Comparison of ENCODE assay signal across 16 cellular contexts in the genomic region with DNA sequence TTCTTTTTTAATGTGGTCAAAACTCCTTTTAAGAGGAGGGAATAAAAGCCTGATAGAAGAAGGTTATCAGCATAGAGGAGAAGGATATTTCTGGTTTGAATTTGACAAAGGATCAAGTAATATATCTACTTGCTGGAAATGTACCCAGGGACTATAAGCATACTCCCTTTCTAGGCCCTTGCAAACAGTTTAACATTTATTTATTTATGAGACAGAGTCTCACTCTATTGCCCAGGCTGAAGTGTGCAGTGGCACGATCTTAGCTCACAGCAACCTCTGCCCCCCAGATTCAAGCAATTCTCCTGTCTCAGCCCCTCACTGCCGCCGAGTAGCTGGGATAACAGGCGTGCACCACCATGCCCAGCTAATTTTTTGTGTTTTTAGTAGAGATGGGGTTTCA.
DNase-seq lines count a peak whose midpoint lies in the region; ATAC-seq, FAIRE-seq and TF ChIP-seq lines count a peak whose summit lies in the region.
"Had no signal": no experiment of that assay in that cellular context is flagged by ENCODE, and none has a peak within 500 bp of the region (broad histone marks: within the 10 kb centered on the region; RNA-seq: fewer than 3 reads in every experiment).

No MANE protein-coding gene starts in this region.

- no peaks in the 10 kb centered on the region for H3K9me2 ChIP-seq in hepatocyte (replicated peaks; ENCODE audit: insufficient read depth)

- POLR2A ChIA-PET in HepG2 (lab: Yijun Ruan, JAX) = interaction anchor here (0.8 to 2.1 kb wide), 6 partner anchors 11 to 230 kb away, joined by 3 to 7 read pairs (median 4); partner anchors contain the start of genes ARF4, DENND6A and SLMAP

- no peak for TF ChIP-seq CTCF in HepG2 (CRISPR knock-in tag; IDR thresholded peaks at IDR 0.05)
- TF ChIP-seq CTCF in right lobe of liver (IDR thresholded peaks at IDR 0.05) = no peak
- no peak for TF ChIP-seq CTCF in hepatocyte (IDR thresholded peaks at IDR 0.05; ENCODE audit: poor library complexity)
- no peak for TF ChIP-seq CTCF in nephron (IDR thresholded peaks at IDR 0.05; ENCODE audit: unreplicated experiment in 3 of 3)
- TF ChIP-seq CTCF in uterus (IDR thresholded peaks at IDR 0.05) = no peak
- no peak for TF ChIP-seq CTCF in esophagus muscularis mucosa (IDR thresholded peaks at IDR 0.05)

- H3K4me3 ChIP-seq in HepG2 (replicated peaks in 1 of 3; ENCODE audit: insufficient read depth in 1 of 3, low read depth in 2 of 3, low read length in 3 of 3) (peak overlapping the region in 1 of 3 experiments; percentile 4; a peak in 1 of 6 replicates), right lobe of liver (no peak overlapping the region), hepatocyte (no peak overlapping the region), uterus (no peak overlapping the region), esophagus muscularis mucosa (no peak overlapping the region)
- H3K4me3 ChIP-seq: BLaER1 treated with 17β-estradiol and CSF1 and Interleukin-3, amounts not matched to agents 10 nM and 100 nM; GM23248 had no signal

- H3K4me1 ChIP-seq in HepG2 (ENCODE audit: insufficient read depth, low read length) = peaks cover 44% of the 10 kb centered on the region
- H3K4me1 ChIP-seq in right lobe of liver = peaks cover 0 to 16% (median 8%) of the 10 kb centered on the region in 4 donors
- peaks cover 9% of the 10 kb centered on the region for H3K4me1 ChIP-seq in hepatocyte (ENCODE audit: insufficient read depth)
- peaks cover 0 to 5% of the 10 kb centered on the region in 2 donors for H3K4me1 ChIP-seq in uterus
- H3K4me1 ChIP-seq in esophagus muscularis mucosa = peaks cover 9 to 52% (median 25%) of the 10 kb centered on the region in 4 donors

- TF ChIP-seq RAD21 in HepG2 (CRISPR knock-in tag; IDR thresholded peaks at IDR 0.05) = no peak

- H3K4me2 ChIP-seq in HepG2 (ENCODE audit: low read depth, low read length) = peak overlapping the region; percentile 38
- H3K4me2 ChIP-seq in hepatocyte = peak overlapping the region; percentile 17

- ATAC-seq in HepG2 (peak; percentile 62), right lobe of liver (no peak), HG02852 (IDR thresholded peaks at IDR 0.05; ENCODE audit: unreplicated experiment) (no peak)

- FAIRE-seq in HepG2 (lab: Jason Lieb, UNC) = no peak
- FAIRE-seq: GM18507 had no signal

- H3K9ac ChIP-seq in HepG2 (ENCODE audit: insufficient read depth, low read depth, low read length) = no peak overlapping the region
- H3K9ac ChIP-seq: BLaER1 treated with 17β-estradiol and CSF1 and Interleukin-3, amounts not matched to agents 10 nM and 100 nM; GM23248 had no signal

- TF ChIP-seq EP300 in HepG2 (IDR thresholded peaks at IDR 0.05; ENCODE audit: low read depth in 2 of 2, low read length in 2 of 2) (no peak), HepG2 (CRISPR knock-in tag; IDR thresholded peaks at IDR 0.05; ENCODE audit: borderline replicate concordance) (no peak), esophagus muscularis mucosa (IDR thresholded peaks at IDR 0.05) (no peak)

- H3K79me2 ChIP-seq in HepG2 (ENCODE audit: insufficient read depth, low read length) (peaks cover 60% of the 10 kb centered on the region), hepatocyte (peaks cover 58% of the 10 kb centered on the region)

- no peak for DNase-seq in HepG2 (ENCODE audit: low spot score)
- no peak for DNase-seq in right lobe of liver
- DNase-seq in hepatocyte (ENCODE audit: low spot score) = no peak
- no peak for DNase-seq in uterus
- no peak for DNase-seq in esophagus muscularis mucosa (ENCODE audit: extremely low spot score)
- no peak for DNase-seq in NCI-H1417 (lab: John Stamatoyannopoulos, UW)
- DNase-seq: AML-193; Calu3; CD4-positive, CD25-positive, alpha-beta regulatory T cell; DMS 273 treated with DMSO at 0.1 percent for 48 hours; GM23248 had no signal

- intact Hi-C loops in HepG2 (cut with micrococcal nuclease; ENCODE audit: unreplicated experiment) (loop anchor here (2.0 to 10.0 kb wide), 2 partner anchors 71 to 233 kb away; partner anchors contain the start of genes ARF4 and SLMAP), right lobe of liver (cut with DNase I) (no loop called here), uterus (cut with DNase I; ENCODE audit: low total_unique reads) (no loop called here), esophagus muscularis mucosa (cut with DNase I) (no loop called here)

- BruUV-seq in HepG2 (replicated peaks; lab: Mats Ljungman, UMichigan) = no TSS peak

- H4K20me1 ChIP-seq in HepG2 (ENCODE audit: insufficient read depth, low read length) (no peaks in the 10 kb centered on the region; the same call in 1 of the 2 replicates), hepatocyte (ENCODE audit: insufficient read depth, poor library complexity, severe bottlenecking) (peaks cover 15% of the 10 kb centered on the region)

- no peaks in the 10 kb centered on the region for H3K27me3 Mint-ChIP-seq in nephron (ENCODE audit: low read depth)
- H3K27me3 Mint-ChIP-seq: CD4-positive, CD25-positive, alpha-beta regulatory T cell had no signal

- H3K36me3 Mint-ChIP-seq in nephron (ENCODE audit: low read depth) = peaks cover 15% of the 10 kb centered on the region

- H3K36me3 ChIP-seq in HepG2 (replicated peaks in 1 of 2; ENCODE audit: control insufficient read depth in 1 of 2, insufficient read depth in 2 of 2, low read length in 2 of 2) = peaks cover 2 to 3% of the 10 kb centered on the region in 2 experiments; a peak in 3 of 5 replicates
- peaks cover 0 to 3% (median 0%) of the 10 kb centered on the region in 4 donors for H3K36me3 ChIP-seq in right lobe of liver
- H3K36me3 ChIP-seq in hepatocyte (replicated peaks; ENCODE audit: insufficient read depth, low read depth) = no peaks in the 10 kb centered on the region
- no peaks in the 10 kb centered on the region for H3K36me3 ChIP-seq in uterus
- H3K36me3 ChIP-seq in esophagus muscularis mucosa = peaks cover 0 to 13% (median 2%) of the 10 kb centered on the region in 4 donors

- no peak overlapping the region for H3K4me3 Mint-ChIP-seq in nephron
- H3K4me3 Mint-ChIP-seq: CD4-positive, CD25-positive, alpha-beta regulatory T cell had no signal

- peaks cover 25% of the 10 kb centered on the region for H3K4me1 Mint-ChIP-seq in nephron

- peak overlapping the region in 2 of 3 experiments; percentile 21 to 50 for H3K27ac Mint-ChIP-seq in nephron

- in situ Hi-C loops in HepG2 (cut with HindIII; ENCODE audit: extremely low pct_ligation_motif_present, low pct_unique_long_range_greater_than_20kb) = no loop called here

- H2AFZ ChIP-seq in HepG2 (ENCODE audit: low read length) = no peak overlapping the region
- no peak overlapping the region for H2AFZ ChIP-seq in hepatocyte
- H2AFZ ChIP-seq: GM23248 had no signal

- 49% methylated on average over 4 of the region's 4 CpGs for WGBS in HepG2 (ENCODE audit: low lambda C conversion rate)
- 75% methylated on average over 4 of the region's 4 CpGs for WGBS in right lobe of liver (ENCODE audit: insufficient coverage, low coverage, low lambda C conversion rate, missing lambda C conversion rate)
- WGBS in hepatocyte (ENCODE audit: low lambda C conversion rate, missing lambda C conversion rate) = 82% methylated on average over 4 of the region's 4 CpGs
- WGBS in esophagus muscularis mucosa = 70% methylated on average over 4 of the region's 4 CpGs

- CTCF ChIA-PET in HepG2 (lab: Yijun Ruan, JAX; ENCODE audit: low intra/inter-chr PET ratio, low total read pairs) = interaction anchor here (0.7 kb wide), 1 partner anchor 87 kb away, joined by 3 read pairs; no protein-coding TSS in a partner anchor

- H3K9me3 ChIP-seq in HepG2 (ENCODE audit: low read length) (no peaks in the 10 kb centered on the region), right lobe of liver (no peaks in the 10 kb centered on the region), hepatocyte (ENCODE audit: low read depth) (no peaks in the 10 kb centered on the region), uterus (no peaks in the 10 kb centered on the region), esophagus muscularis mucosa (no peaks in the 10 kb centered on the region)
- H3K9me3 ChIP-seq: BLaER1 treated with 17β-estradiol and CSF1 and Interleukin-3, amounts not matched to agents 10 nM and 100 nM had no signal

- TF ChIP-seq POLR2A in HepG2 (IDR thresholded peaks at IDR 0.05; ENCODE audit: insufficient read depth in 1 of 2, low read depth in 2 of 2, low read length in 2 of 2) = no peak
- no peak for TF ChIP-seq POLR2A in right lobe of liver (IDR thresholded peaks at IDR 0.05)
- no peak for TF ChIP-seq POLR2A in uterus (IDR thresholded peaks at IDR 0.05)
- no peak for TF ChIP-seq POLR2A in esophagus muscularis mucosa (IDR thresholded peaks at IDR 0.05; ENCODE audit: low read depth)

- H3K27ac ChIP-seq in HepG2 (ENCODE audit: extremely low read length, insufficient read depth, low read length) (peak overlapping the region; percentile 78), right lobe of liver (no peak overlapping the region), hepatocyte (peak overlapping the region; percentile 17), uterus (peak overlapping the region; percentile 3 to 65), esophagus muscularis mucosa (replicated peaks in 1 of 4) (no peak overlapping the region)
- H3K27ac ChIP-seq: 22Rv1; BLaER1 treated with 17β-estradiol and CSF1 and Interleukin-3, amounts not matched to agents 10 nM and 100 nM; GM23248 had no signal

- H3K27me3 ChIP-seq in HepG2 (ENCODE audit: control insufficient read depth in 1 of 2, insufficient read depth in 2 of 2, low read length in 2 of 2) = no peaks in the 10 kb centered on the region
- no peaks in the 10 kb centered on the region for H3K27me3 ChIP-seq in right lobe of liver
- no peaks in the 10 kb centered on the region for H3K27me3 ChIP-seq in hepatocyte
- no peaks in the 10 kb centered on the region for H3K27me3 ChIP-seq in uterus
- no peaks in the 10 kb centered on the region for H3K27me3 ChIP-seq in esophagus muscularis mucosa
- H3K27me3 ChIP-seq: BLaER1 treated with 17β-estradiol and CSF1 and Interleukin-3, amounts not matched to agents 10 nM and 100 nM had no signal

- no peaks in the 10 kb centered on the region for H3K9me3 Mint-ChIP-seq in nephron
- H3K9me3 Mint-ChIP-seq: CD4-positive, CD25-positive, alpha-beta regulatory T cell had no signal

TF ChIP-seq in HepG2, 621 proteins besides CTCF, POLR2A, EP300 and RAD21:
- TF ChIP-seq ZNF607 (CRISPR knock-in tag; IDR thresholded peaks at IDR 0.05; ENCODE audit: borderline replicate concordance) (no peak), ZNF121 (CRISPR knock-in tag; IDR thresholded peaks at IDR 0.05) (peak; percentile 76)
TF ChIP-seq in HepG2: peak in this region for 1.

Comparison
In these comparisons a context has a peak if more than half of its experiments do, and no peak if none do; other contexts are left out.
1. H3K27ac ChIP-seq: peak in HepG2 (single experiment), hepatocyte (single experiment) and uterus (2 of 2); none in right lobe of liver (0 of 3) and esophagus muscularis mucosa (0 of 4).